10 cellular contexts compared by ENCODE assay signal in genomic region chr18:48992791-48993555, GRCh38. TPM values are rescaled to one million over a fixed set of nuclear protein-coding genes. Genes with fewer than 3 reads are reported as not detected.
DNase-seq lines count a peak whose midpoint lies in the region; ATAC-seq and TF ChIP-seq lines count a peak whose summit lies in the region.
"Had no signal": no experiment of that assay in that cellular context is flagged by ENCODE, and none has a peak within 500 bp of the region (broad histone marks: within the 10 kb centered on the region; RNA-seq: fewer than 3 reads in every experiment).

No MANE protein-coding gene starts in this region.

- no peaks in the 10 kb centered on the region for H3K9me3 ChIP-seq in colonic mucosa
- H3K9me3 ChIP-seq in skeletal muscle satellite cell (replicated peaks; ENCODE audit: low read length) = no peaks in the 10 kb centered on the region

- H3K36me3 ChIP-seq in colonic mucosa (no peaks in the 10 kb centered on the region), skeletal muscle satellite cell (ENCODE audit: insufficient read depth, low read length) (no peaks in the 10 kb centered on the region)

- H3K27ac ChIP-seq in colonic mucosa = no peak overlapping the region
- peak overlapping the region in 1 of 59 donors; percentile 5 for H3K27ac ChIP-seq in dorsolateral prefrontal cortex
- H3K27ac ChIP-seq: KMS-11 had no signal

- H3K4me2 ChIP-seq in skeletal muscle satellite cell (ENCODE audit: low read length) = no peak overlapping the region
- H3K4me2 ChIP-seq: KMS-11 had no signal

- peak; percentile 77 for ATAC-seq in GM19043 (IDR thresholded peaks at IDR 0.05; ENCODE audit: low read depth, unreplicated experiment)
- ATAC-seq in HG03025 (IDR thresholded peaks at IDR 0.05; ENCODE audit: low FRiP score, unreplicated experiment) = no peak
- no peak for ATAC-seq in GM21737 (IDR thresholded peaks at IDR 0.05; ENCODE audit: unreplicated experiment)
- ATAC-seq: activated CD8-positive, alpha-beta T cell treated with anti-CD3 and anti-CD28 coated beads, Interleukin-2, amount 10 ng/mL, durations not matched to agents 7 days and 5 days had no signal

- H3K4me3 Mint-ChIP-seq in IgD-negative memory B cell = peak overlapping the region in 3 of 4 donors; percentile 38 to 53 (median 39)
- H3K4me3 Mint-ChIP-seq: activated CD8-positive, alpha-beta T cell treated with anti-CD3 and anti-CD28 coated beads, Interleukin-2, amount 10 ng/mL, durations not matched to agents 7 days and 5 days had no signal

- intact Hi-C loops in colonic mucosa (cut with DNase I) = no loop called here
- intact Hi-C loops in dorsolateral prefrontal cortex (cut with DNase I) = no loop called here

- peaks cover 6% of the 10 kb centered on the region for H3K27me3 Mint-ChIP-seq in IgD-negative memory B cell

- peaks cover 7% of the 10 kb centered on the region for H3K4me1 ChIP-seq in colonic mucosa
- H3K4me1 ChIP-seq in skeletal muscle satellite cell (ENCODE audit: control insufficient read depth, insufficient read depth, low read length) = peaks cover 68% of the 10 kb centered on the region

- peaks cover 0 to 13% (median 9%) of the 10 kb centered on the region in 3 donors for H3K4me1 Mint-ChIP-seq in IgD-negative memory B cell

- H3K36me3 Mint-ChIP-seq in IgD-negative memory B cell = no peaks in the 10 kb centered on the region

- TF ChIP-seq CTCF in colonic mucosa (IDR thresholded peaks at IDR 0.05) = no peak
- no peak for TF ChIP-seq CTCF in dorsolateral prefrontal cortex (IDR thresholded peaks at IDR 0.05 in 54 of 56, conservative IDR thresholded peaks at IDR 0.05 in 2 of 56; ENCODE audit: low read depth in 1 of 56, partially characterized antibody in 56 of 56)

- peak overlapping the region in 1 of 3 donors; percentile 1 for H3K27ac Mint-ChIP-seq in IgD-negative memory B cell
- H3K27ac Mint-ChIP-seq: activated CD8-positive, alpha-beta T cell treated with anti-CD3 and anti-CD28 coated beads, Interleukin-2, amount 10 ng/mL, durations not matched to agents 7 days and 5 days had no signal

- H3K27me3 ChIP-seq in colonic mucosa (no peaks in the 10 kb centered on the region), skeletal muscle satellite cell (ENCODE audit: control insufficient read depth, insufficient read depth, low read length) (no peaks in the 10 kb centered on the region), dorsolateral prefrontal cortex (no peaks in the 10 kb centered on the region)

- no peaks in the 10 kb centered on the region for H3K9me3 Mint-ChIP-seq in IgD-negative memory B cell

- H3K9ac ChIP-seq in colonic mucosa (ENCODE audit: low read depth in 2 of 2, low read length in 2 of 2) (no peak overlapping the region), skeletal muscle satellite cell (ENCODE audit: low read depth, low read length) (peak overlapping the region; percentile 78)
- H3K9ac ChIP-seq: KMS-11 had no signal

- no peak overlapping the region for H3K4me3 ChIP-seq in colonic mucosa
- no peak overlapping the region for H3K4me3 ChIP-seq in skeletal muscle satellite cell (ENCODE audit: low read length)
- no peak overlapping the region for H3K4me3 ChIP-seq in dorsolateral prefrontal cortex

- DNase-seq in colonic mucosa (peak; percentile 34), H4 (ENCODE audit: low spot score) (no peak), dorsolateral prefrontal cortex (no peak)
- DNase-seq: activated CD8-positive, alpha-beta T cell treated with anti-CD3 and anti-CD28 coated beads, Interleukin-2, amount 10 ng/mL, durations not matched to agents 7 days and 5 days had no signal

RNA-seq across cellular contexts. Expression of gene SMAD7, which starts 42.2 kb away (rescaled TPM):
- 0.48 TPM for polyA plus RNA-seq in IgD-negative memory B cell
- total RNA-seq in colonic mucosa (10 to 100 TPM; 21.2 to 21.6 TPM), dorsolateral prefrontal cortex (10 to 100 TPM; 14.2 to 34.2 (median 23.6) TPM)
- total RNA-seq in skeletal muscle satellite cell (2012; rRNA removed) = 4.8 and 7.6 TPM in 2 replicates
- total RNA-seq in H4 (2014; rRNA removed; shearing (Covaris generic)) = 6.9 and 10.1 TPM in 2 replicates
